In genomic region chr2:159706385-159706980, GRCh38 we compare ENCODE assay signal across 1 cellular context.
TF ChIP-seq lines count a peak whose summit lies in the region.

No MANE protein-coding gene starts in this region.

TF ChIP-seq in IMR-90, 13 proteins besides CTCF, POLR2A, EP300 and RAD21 (continued from another document):
- TF ChIP-seq USF2 (IDR thresholded peaks at IDR 0.05; ENCODE audit: low read depth, low read length) = no peak
